In the genomic region with DNA sequence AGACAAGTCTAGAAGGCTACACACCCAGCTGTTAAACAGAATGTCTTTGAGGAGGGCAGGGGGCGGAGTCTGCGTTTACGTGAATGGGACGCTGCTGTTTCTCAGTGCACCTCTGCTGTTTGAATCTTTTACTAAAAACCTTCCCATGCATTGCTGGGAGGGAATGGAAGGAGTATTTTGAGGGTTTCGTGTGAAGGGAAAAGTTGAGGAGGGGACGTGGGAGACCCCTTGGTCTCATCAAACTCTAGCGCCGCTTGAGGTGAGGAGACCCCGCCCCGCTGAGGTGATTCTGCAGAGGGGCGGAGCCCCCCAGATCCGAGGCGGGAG, we compare ENCODE assay signal across 8 cellular contexts. TPM values are rescaled to one million over a fixed set of nuclear protein-coding genes. Genes with fewer than 3 reads are reported as not detected.
DNase-seq lines count a peak whose midpoint lies in the region; ATAC-seq and TF ChIP-seq lines count a peak whose summit lies in the region.

No MANE protein-coding gene starts in this region.

- no peak for TF ChIP-seq CTCF in neural crest cell (conservative IDR thresholded peaks at IDR 0.05)

- no peaks in the 10 kb centered on the region for H3K36me3 Mint-ChIP-seq in T-cell
- H3K36me3 Mint-ChIP-seq in neural crest cell (ENCODE audit: low read depth) = no peaks in the 10 kb centered on the region

- POLR2A ChIA-PET in T-cell (lab: Charles Lee) = interaction anchor here in 1 of 2 donors (1.0 kb wide), 1 partner anchor 14 kb away, joined by 3 read pairs; no protein-coding TSS in a partner anchor

- H3K27me3 Mint-ChIP-seq in T-cell (no peaks in the 10 kb centered on the region), neural crest cell (ENCODE audit: low read depth) (no peaks in the 10 kb centered on the region)

- H3K27ac Mint-ChIP-seq in T-cell = peak overlapping the region; percentile 97 to 98
- H3K27ac Mint-ChIP-seq in neural crest cell (ENCODE audit: unreplicated experiment) = peak overlapping the region; percentile 94

- H3K4me1 Mint-ChIP-seq in T-cell (peaks cover 46 to 55% (median 49%) of the 10 kb centered on the region in 3 donors), neural crest cell (peaks cover 34% of the 10 kb centered on the region)

- peaks cover 0 to 4% (median 0%) of the 10 kb centered on the region in 3 donors for H3K9me3 Mint-ChIP-seq in T-cell
- H3K9me3 Mint-ChIP-seq in neural crest cell = no peaks in the 10 kb centered on the region

- peak; percentile 92 for DNase-seq in DMS53 (lab: John Stamatoyannopoulos, UW)
- DNase-seq in T-cell = peak in 25 of 34 experiments; percentile 46 to 84 (median 74)
- no peak for DNase-seq in epithelial cell of prostate (ENCODE audit: low read depth, low spot score)
- no peak for DNase-seq in neural crest cell (ENCODE audit: low read depth, low spot score)
- no peak for DNase-seq in islet precursor cell
- DNase-seq in RKO (ENCODE audit: low spot score) = no peak

- peak; percentile 48 for ATAC-seq in GM19468 (IDR thresholded peaks at IDR 0.05; ENCODE audit: extremely low read depth, unreplicated experiment)
- peak; percentile 67 for ATAC-seq in HG03520 (IDR thresholded peaks at IDR 0.05; ENCODE audit: unreplicated experiment)
- peak; percentile 75 to 78 (median 76) for ATAC-seq in T-cell (replicated peaks in 1 of 4)

- peak overlapping the region; percentile 94 for H3K27ac ChIP-seq in epithelial cell of prostate

- CTCF ChIA-PET in T-cell (lab: Charles Lee) = interaction anchor here in 1 of 2 donors (0.8 to 1.9 kb wide), 3 partner anchors 41 to 154 kb away, joined by 3 to 6 read pairs (median 3); partner anchors contain the start of gene ADK

- H3K4me3 Mint-ChIP-seq in T-cell (peak overlapping the region; percentile 86 to 98 (median 97)), neural crest cell (peak overlapping the region; percentile 92)

RNA-seq across cellular contexts. Expression of gene VCL, which starts 0.5 kb away (rescaled TPM):
- 10 to 100 TPM; 22.6 to 48.7 (median 27.0) TPM for total RNA-seq in T-cell
- 64.6 and 74.6 TPM in 2 replicates for total RNA-seq in neural crest cell

Comparison
In these comparisons a context has a peak if more than half of its experiments do, and no peak if none do; other contexts are left out.
1. DNase-seq: peak in DMS53 (single experiment) and T-cell (25 of 34); none in epithelial cell of prostate (single experiment), neural crest cell (single experiment), islet precursor cell (single experiment) and RKO (single experiment).
2. Peak in every context shown above with its lines, with median percentiles within 50 percentile points of each other: ATAC-seq.